8 cellular contexts compared by ENCODE assay signal in genomic region chr15:34338347-34338746, GRCh38. TPM values are rescaled to one million over a fixed set of nuclear protein-coding genes. Genes with fewer than 3 reads are reported as not detected.
DNase-seq lines count a peak whose midpoint lies in the region; TF ChIP-seq lines count a peak whose summit lies in the region.

No MANE protein-coding gene starts in this region.

- H3K4me3 ChIP-seq in BLaER1 = peak overlapping the region; percentile 86
- peak overlapping the region; percentile 64 for H3K4me3 ChIP-seq in MG63

- no peaks in the 10 kb centered on the region for H3K27me3 ChIP-seq in BLaER1
- H3K27me3 ChIP-seq in MG63 = no peaks in the 10 kb centered on the region

- no peak for TF ChIP-seq CTCF in nephron progenitor cell (IDR thresholded peaks at IDR 0.05)

- H3K36me3 ChIP-seq in BLaER1 (peaks cover 20% of the 10 kb centered on the region), MG63 (peaks cover 28% of the 10 kb centered on the region)

- no peaks in the 10 kb centered on the region for H4K20me1 ChIP-seq in BLaER1

- peak overlapping the region; percentile 95 for H3K4me2 ChIP-seq in BLaER1

- peaks cover 51% of the 10 kb centered on the region for H3K4me1 Mint-ChIP-seq in dendritic cell treated with granulocyte-macrophage colony-stimulating factor and Interleukin-4, amounts not matched to agents 40 ng/mL and 50 ng/mL, for 4 days (ENCODE audit: low read depth)
- peaks cover 58% of the 10 kb centered on the region for H3K4me1 Mint-ChIP-seq in nephron progenitor cell

- no peaks in the 10 kb centered on the region for H3K9me3 ChIP-seq in BLaER1
- no peaks in the 10 kb centered on the region for H3K9me3 ChIP-seq in MG63

- peak overlapping the region; percentile 90 for H3K27ac ChIP-seq in BLaER1

- H3K36me3 Mint-ChIP-seq in dendritic cell treated with granulocyte-macrophage colony-stimulating factor and Interleukin-4, amounts not matched to agents 40 ng/mL and 50 ng/mL, for 4 days (ENCODE audit: low read depth) = peaks cover 34% of the 10 kb centered on the region
- H3K36me3 Mint-ChIP-seq in nephron progenitor cell (ENCODE audit: low read depth) = peaks cover 22% of the 10 kb centered on the region

- H3K27me3 Mint-ChIP-seq in dendritic cell treated with granulocyte-macrophage colony-stimulating factor and Interleukin-4, amounts not matched to agents 40 ng/mL and 50 ng/mL, for 4 days = no peaks in the 10 kb centered on the region
- peaks cover 14% of the 10 kb centered on the region for H3K27me3 Mint-ChIP-seq in nephron progenitor cell (ENCODE audit: low read depth, poor library complexity)

- intact Hi-C loops in dendritic cell treated with granulocyte-macrophage colony-stimulating factor and Interleukin-4, amounts not matched to agents 40 ng/mL and 50 ng/mL, for 4 days (cut with micrococcal nuclease) = loop anchor here (5.0 to 10.0 kb wide), 3 partner anchors 111 to 1184 kb away; partner anchors contain the start of genes EMC4, EMC7 and PGBD4

- H3K9me3 Mint-ChIP-seq in dendritic cell treated with granulocyte-macrophage colony-stimulating factor and Interleukin-4, amounts not matched to agents 40 ng/mL and 50 ng/mL, for 4 days = no peaks in the 10 kb centered on the region
- H3K9me3 Mint-ChIP-seq in nephron progenitor cell = peaks cover 4% of the 10 kb centered on the region

- H3K4me3 Mint-ChIP-seq in dendritic cell treated with granulocyte-macrophage colony-stimulating factor and Interleukin-4, amounts not matched to agents 40 ng/mL and 50 ng/mL, for 4 days = no peak overlapping the region
- peak overlapping the region; percentile 79 for H3K4me3 Mint-ChIP-seq in nephron progenitor cell

- H3K27ac Mint-ChIP-seq in dendritic cell treated with granulocyte-macrophage colony-stimulating factor and Interleukin-4, amounts not matched to agents 40 ng/mL and 50 ng/mL, for 4 days = peak overlapping the region; percentile 90
- H3K27ac Mint-ChIP-seq in nephron progenitor cell = no peak overlapping the region

- DNase-seq in MG63 = no peak
- no peak for DNase-seq in nephron progenitor cell
- no peak for DNase-seq in COLO829 (ENCODE audit: low spot score)
- no peak for DNase-seq in NCI-H1436 treated with DMSO at 0.1 percent for 48 hours (lab: John Stamatoyannopoulos, UW)
- no peak for DNase-seq in SIG-M5 (lab: John Stamatoyannopoulos, UW)
- DNase-seq in HuH-7 (ENCODE audit: low spot score) = no peak

- peak overlapping the region; percentile 84 for H3K9ac ChIP-seq in BLaER1

- H3K4me1 ChIP-seq in BLaER1 = peaks cover 82% of the 10 kb centered on the region

RNA-seq across cellular contexts. Expression of gene SLC12A6, which starts 0.8 kb away (rescaled TPM):
- 1.1 and 1.6 TPM in 2 replicates for total RNA-seq in MG63 (2014; rRNA removed; shearing (Covaris generic); ENCODE audit: low replicate concordance)

RNA-seq across cellular contexts. Expression of gene NOP10, which starts 4.6 kb away (rescaled TPM):
- 180 and 290 TPM in 2 replicates for total RNA-seq in MG63 (2014; rRNA removed; shearing (Covaris generic); ENCODE audit: low replicate concordance)

RNA-seq across cellular contexts. Expression of gene NUTM1, which starts 4.8 kb away (rescaled TPM):
- not detected in 2 replicates for total RNA-seq in MG63 (2014; rRNA removed; shearing (Covaris generic); ENCODE audit: low replicate concordance)

RNA-seq across cellular contexts. Expression of gene LPCAT4, which starts 28.6 kb away (rescaled TPM):
- 2.2 and 4.4 TPM in 2 replicates for total RNA-seq in MG63 (2014; rRNA removed; shearing (Covaris generic); ENCODE audit: low replicate concordance)
